Comparison of ENCODE assay signal across 12 cellular contexts in genomic region chr1:198701250-198701649, GRCh38.
DNase-seq lines count a peak whose midpoint lies in the region; ATAC-seq and TF ChIP-seq lines count a peak whose summit lies in the region.
"Had no signal": no experiment of that assay in that cellular context is flagged by ENCODE, and none has a peak within 500 bp of the region (broad histone marks: within the 10 kb centered on the region; RNA-seq: fewer than 3 reads in every experiment).

No MANE protein-coding gene starts in this region.

- no peak overlapping the region for H2BK15ac ChIP-seq in mesenchymal stem cell (ENCODE audit: low read depth, poor library complexity, severe bottlenecking)

- H3K4ac ChIP-seq in mesenchymal stem cell (ENCODE audit: low read depth in 1 of 2, low read length in 2 of 2), result no peak overlapping the region

- H3K9me3 ChIP-seq in HUES64 (ENCODE audit: insufficient read depth, low read depth, low read length) (no peaks in the 10 kb centered on the region), mesenchymal stem cell (ENCODE audit: control insufficient read depth, low read length) (no peaks in the 10 kb centered on the region)
- H3K9me3 ChIP-seq: A549, colonic mucosa had no signal

- no peaks in the 10 kb centered on the region for H3K36me3 Mint-ChIP-seq in WTC11

- peak overlapping the region; percentile 54 for H3K4me3 Mint-ChIP-seq in WTC11

- H3K18ac ChIP-seq in mesenchymal stem cell (ENCODE audit: low read depth in 1 of 2, low read length in 2 of 2), result no peak overlapping the region

- peak overlapping the region; percentile 95 for H3K27ac Mint-ChIP-seq in WTC11

- H2BK12ac ChIP-seq in mesenchymal stem cell (ENCODE audit: low read length in 2 of 2), result no peak overlapping the region

- H3K27me3 Mint-ChIP-seq in WTC11 (ENCODE audit: low read depth), result no peaks in the 10 kb centered on the region

- H3K14ac ChIP-seq in mesenchymal stem cell (ENCODE audit: low read length in 2 of 2), result no peak overlapping the region

- POLR2A ChIA-PET in WTC11 (lab: Charles Lee), result no interaction called here

- H4K91ac ChIP-seq in mesenchymal stem cell (ENCODE audit: low read length), result no peak overlapping the region

- WGBS in HUES64, result 78% methylated on average over 1 of the region's 1 CpG
- WGBS in mesenchymal stem cell, result 27% methylated on average over 1 of the region's 1 CpG

- TF ChIP-seq CTCF in WTC11 (IDR thresholded peaks at IDR 0.05), result no peak

- no peak overlapping the region for H3K4me2 ChIP-seq in mesenchymal stem cell (ENCODE audit: low read length, poor library complexity, severe bottlenecking)
- H3K4me2 ChIP-seq: A549 had no signal

- H3K79me1 ChIP-seq in mesenchymal stem cell (replicated peaks; ENCODE audit: low read length, poor library complexity, severe bottlenecking), result no peaks in the 10 kb centered on the region

- H3K4me1 ChIP-seq in HUES64 (ENCODE audit: insufficient read depth, low read length), result peaks cover 44% of the 10 kb centered on the region
- no peaks in the 10 kb centered on the region for H3K4me1 ChIP-seq in mesenchymal stem cell (ENCODE audit: control insufficient read depth, insufficient read depth, low read depth, low read length)
- H3K4me1 ChIP-seq: A549, colonic mucosa had no signal

- H3K9ac ChIP-seq in HUES64 (ENCODE audit: low read depth, low read length), result peak overlapping the region; percentile 24; the same call in 1 of the 2 replicates
- H3K9ac ChIP-seq in mesenchymal stem cell (ENCODE audit: low read length), result no peak overlapping the region

- H3K4me3 ChIP-seq in HUES64 (ENCODE audit: low read length) (peak overlapping the region; percentile 15; the same call in 1 of the 2 replicates), mesenchymal stem cell (ENCODE audit: insufficient read depth in 1 of 2, low read depth in 1 of 2, low read length in 2 of 2) (no peak overlapping the region), H7 (ENCODE audit: insufficient read depth, low read depth, low read length) (no peak overlapping the region)
- H3K4me3 ChIP-seq: A549, colonic mucosa had no signal

- CTCF ChIA-PET in WTC11 (lab: Charles Lee), result interaction anchor here (0.9 to 2.1 kb wide), 9 partner anchors 11 to 543 kb away, joined by 3 to 5 read pairs (median 4); no protein-coding TSS in a partner anchor

- H3K27me3 ChIP-seq in HUES64 (ENCODE audit: insufficient read depth, low read length), result no peaks in the 10 kb centered on the region
- H3K27me3 ChIP-seq in mesenchymal stem cell (ENCODE audit: control insufficient read depth in 1 of 2, insufficient read depth in 1 of 2, low read length in 2 of 2), result peaks cover 0 to 7% of the 10 kb centered on the region in 2 experiments
- no peaks in the 10 kb centered on the region for H3K27me3 ChIP-seq in H7 (ENCODE audit: control insufficient read depth, insufficient read depth, low read length)
- H3K27me3 ChIP-seq: colonic mucosa had no signal

- no peak overlapping the region for H4K8ac ChIP-seq in mesenchymal stem cell (ENCODE audit: low read length)

- H3K23ac ChIP-seq in mesenchymal stem cell (ENCODE audit: low read length in 2 of 2), result no peak overlapping the region

- peaks cover 68% of the 10 kb centered on the region for H3K4me1 Mint-ChIP-seq in WTC11

- peak; percentile 6; the same call in 1 of the 2 replicates for ATAC-seq in WTC11
- no peak for ATAC-seq in HG02981 (IDR thresholded peaks at IDR 0.05; ENCODE audit: unreplicated experiment)
- no peak for ATAC-seq in GM18909 (IDR thresholded peaks at IDR 0.05; ENCODE audit: poor library complexity, unreplicated experiment)
- ATAC-seq: A549 had no signal

- no peak overlapping the region for H2BK5ac ChIP-seq in mesenchymal stem cell (ENCODE audit: low read depth, low read length, poor library complexity, severe bottlenecking)

- H3K27ac ChIP-seq in HUES64 (ENCODE audit: low read depth, low read length) (peak overlapping the region; percentile 41; the same call in 1 of the 2 replicates), mesenchymal stem cell (ENCODE audit: low read length, poor library complexity, severe bottlenecking) (no peak overlapping the region)
- H3K27ac ChIP-seq: A549, colonic mucosa had no signal

- no peaks in the 10 kb centered on the region for H3K36me3 ChIP-seq in HUES64 (ENCODE audit: insufficient read depth, low read length)
- no peaks in the 10 kb centered on the region for H3K36me3 ChIP-seq in mesenchymal stem cell (ENCODE audit: control insufficient read depth in 1 of 2, insufficient read depth in 2 of 2, low read depth in 1 of 2, low read length in 2 of 2)
- H3K36me3 ChIP-seq in H7 (replicated peaks; ENCODE audit: control insufficient read depth, insufficient read depth, low read length), result no peaks in the 10 kb centered on the region
- H3K36me3 ChIP-seq: colonic mucosa had no signal

- no peaks in the 10 kb centered on the region for H3K9me3 Mint-ChIP-seq in WTC11

- no peak overlapping the region for H2AK5ac ChIP-seq in mesenchymal stem cell (ENCODE audit: low read length, severe bottlenecking)

- H2BK120ac ChIP-seq in mesenchymal stem cell (ENCODE audit: low read depth, low read length), result no peak overlapping the region

- no peak overlapping the region for H2AFZ ChIP-seq in mesenchymal stem cell (ENCODE audit: low read depth, low read length)

- DNase-seq in NCI-H345 (lab: John Stamatoyannopoulos, UW), result peak; percentile 8
- DNase-seq in NCI-H345 treated with DMSO at 0.1 percent for 48 hours (lab: John Stamatoyannopoulos, UW; ENCODE audit: unreplicated experiment), result no peak
- no peak for DNase-seq in WTC11 (ENCODE audit: low spot score)
- peak; percentile 16 for DNase-seq in mesenchymal stem cell
- no peak for DNase-seq in H7
- DNase-seq: activated CD4-positive, alpha-beta T cell treated with anti-CD3 and anti-CD28 coated beads for 48 hours; colonic mucosa; NCI-H774 had no signal

TF ChIP-seq in WTC11, 78 proteins besides CTCF, POLR2A, EP300 and RAD21:
- TF ChIP-seq FOXP4 (CRISPR knock-in tag; IDR thresholded peaks at IDR 0.05) (no peak), RELA (CRISPR knock-in tag; IDR thresholded peaks at IDR 0.05; ENCODE audit: borderline replicate concordance) (no peak), ZBTB43 (CRISPR knock-in tag; IDR thresholded peaks at IDR 0.05) (0 out of 2 replicates have a peak, but pooled peaks have one; percentile 29), SMAD3 (CRISPR knock-in tag; IDR thresholded peaks at IDR 0.05; ENCODE audit: borderline replicate concordance) (no peak)
- TF ChIP-seq, protein P1, sequence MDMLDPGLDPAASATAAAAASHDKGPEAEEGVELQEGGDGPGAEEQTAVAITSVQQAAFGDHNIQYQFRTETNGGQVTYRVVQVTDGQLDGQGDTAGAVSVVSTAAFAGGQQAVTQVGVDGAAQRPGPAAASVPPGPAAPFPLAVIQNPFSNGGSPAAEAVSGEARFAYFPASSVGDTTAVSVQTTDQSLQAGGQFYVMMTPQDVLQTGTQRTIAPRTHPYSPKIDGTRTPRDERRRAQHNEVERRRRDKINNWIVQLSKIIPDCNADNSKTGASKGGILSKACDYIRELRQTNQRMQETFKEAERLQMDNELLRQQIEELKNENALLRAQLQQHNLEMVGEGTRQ (CRISPR knock-in tag; IDR thresholded peaks at IDR 0.05), result no peak
TF ChIP-seq in WTC11: peak in this region for 1.

Comparison
In these comparisons a context has a peak if more than half of its experiments do, and no peak if none do; other contexts are left out.
1. DNase-seq: peak in NCI-H345 (single experiment) and mesenchymal stem cell (single experiment); none in NCI-H345 treated with DMSO at 0.1 percent for 48 hours (single experiment), WTC11 (single experiment) and H7 (single experiment).